8 cellular contexts compared by ENCODE assay signal in genomic region chr6:83867527-83868161, GRCh38. TPM values are rescaled to one million over a fixed set of nuclear protein-coding genes. Genes with fewer than 3 reads are reported as not detected.
DNase-seq lines count a peak whose midpoint lies in the region; ATAC-seq and TF ChIP-seq lines count a peak whose summit lies in the region.

No MANE protein-coding gene starts in this region.

- no peaks in the 10 kb centered on the region for H3K27me3 ChIP-seq in adipocyte (replicated peaks; ENCODE audit: control insufficient read depth, insufficient read depth, low read length)

- H3K9ac ChIP-seq in adipocyte (ENCODE audit: low read length) = no peak overlapping the region

- no peak for TF ChIP-seq CTCF in AG09309 (IDR thresholded peaks at IDR 0.05; ENCODE audit: control insufficient read depth, insufficient read depth, low read depth, low read length, missing control alignments)

- H3K4me1 ChIP-seq in adipocyte (ENCODE audit: control insufficient read depth, insufficient read depth, low read length) = peaks cover 9% of the 10 kb centered on the region

- H3K9me3 ChIP-seq in adipocyte (ENCODE audit: control insufficient read depth, low read length) = no peaks in the 10 kb centered on the region

- ATAC-seq in HG02759 (IDR thresholded peaks at IDR 0.05; ENCODE audit: unreplicated experiment) (peak; percentile 42), left lobe of liver (peak; percentile 26), GM18907 (IDR thresholded peaks at IDR 0.05; ENCODE audit: unreplicated experiment) (no peak), HG03025 (IDR thresholded peaks at IDR 0.05; ENCODE audit: low FRiP score, unreplicated experiment) (no peak), GM21825 (IDR thresholded peaks at IDR 0.05; ENCODE audit: unreplicated experiment) (no peak), SK-N-SH treated with all-trans-retinoic acid at 6 μM for 48 hours (no peak)

- H3K4me3 ChIP-seq in AG09309 (ENCODE audit: control insufficient read depth, low read depth, low read length) (no peak overlapping the region), adipocyte (ENCODE audit: low read length) (no peak overlapping the region)

- peaks cover 13% of the 10 kb centered on the region for H3K36me3 ChIP-seq in adipocyte (ENCODE audit: control insufficient read depth, insufficient read depth, low read length, severe bottlenecking)

- DNase-seq in AG09309 (ENCODE audit: low read depth) (peak; percentile 96), adipocyte (ENCODE audit: low read depth) (peak; percentile 81), left lobe of liver (ENCODE audit: low spot score) (no peak)

TF ChIP-seq in SK-N-SH treated with all-trans-retinoic acid at 6 μM for 48 hours, 23 proteins besides CTCF, POLR2A, EP300 and RAD21:
- TF ChIP-seq, protein P1, sequence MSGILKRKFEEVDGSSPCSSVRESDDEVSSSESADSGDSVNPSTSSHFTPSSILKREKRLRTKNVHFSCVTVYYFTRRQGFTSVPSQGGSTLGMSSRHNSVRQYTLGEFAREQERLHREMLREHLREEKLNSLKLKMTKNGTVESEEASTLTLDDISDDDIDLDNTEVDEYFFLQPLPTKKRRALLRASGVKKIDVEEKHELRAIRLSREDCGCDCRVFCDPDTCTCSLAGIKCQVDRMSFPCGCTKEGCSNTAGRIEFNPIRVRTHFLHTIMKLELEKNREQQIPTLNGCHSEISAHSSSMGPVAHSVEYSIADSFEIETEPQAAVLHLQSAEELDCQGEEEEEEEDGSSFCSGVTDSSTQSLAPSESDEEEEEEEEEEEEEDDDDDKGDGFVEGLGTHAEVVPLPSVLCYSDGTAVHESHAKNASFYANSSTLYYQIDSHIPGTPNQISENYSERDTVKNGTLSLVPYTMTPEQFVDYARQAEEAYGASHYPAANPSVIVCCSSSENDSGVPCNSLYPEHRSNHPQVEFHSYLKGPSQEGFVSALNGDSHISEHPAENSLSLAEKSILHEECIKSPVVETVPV (CRISPR knock-in tag; IDR thresholded peaks at IDR 0.05) = no peak
- TF ChIP-seq ZC3H10 (CRISPR knock-in tag; IDR thresholded peaks at IDR 0.05) (no peak), PPARA (CRISPR knock-in tag; IDR thresholded peaks at IDR 0.05; ENCODE audit: borderline replicate concordance) (no peak)

RNA-seq across cellular contexts. Expression of gene CYB5R4, which starts 8.2 kb away (rescaled TPM):
- total RNA-seq in left lobe of liver = 6.7 TPM

RNA-seq across cellular contexts. Expression of gene RIPPLY2, which starts 14.5 kb away (rescaled TPM):
- total RNA-seq in left lobe of liver = not detected

Comparison
In these comparisons a context has a peak if more than half of its experiments do, and no peak if none do; other contexts are left out.
1. ATAC-seq: peak in HG02759 (single experiment) and left lobe of liver (single experiment); none in GM18907 (single experiment), HG03025 (single experiment), GM21825 (single experiment) and SK-N-SH treated with all-trans-retinoic acid at 6 μM for 48 hours (single experiment).